In the genomic region with DNA sequence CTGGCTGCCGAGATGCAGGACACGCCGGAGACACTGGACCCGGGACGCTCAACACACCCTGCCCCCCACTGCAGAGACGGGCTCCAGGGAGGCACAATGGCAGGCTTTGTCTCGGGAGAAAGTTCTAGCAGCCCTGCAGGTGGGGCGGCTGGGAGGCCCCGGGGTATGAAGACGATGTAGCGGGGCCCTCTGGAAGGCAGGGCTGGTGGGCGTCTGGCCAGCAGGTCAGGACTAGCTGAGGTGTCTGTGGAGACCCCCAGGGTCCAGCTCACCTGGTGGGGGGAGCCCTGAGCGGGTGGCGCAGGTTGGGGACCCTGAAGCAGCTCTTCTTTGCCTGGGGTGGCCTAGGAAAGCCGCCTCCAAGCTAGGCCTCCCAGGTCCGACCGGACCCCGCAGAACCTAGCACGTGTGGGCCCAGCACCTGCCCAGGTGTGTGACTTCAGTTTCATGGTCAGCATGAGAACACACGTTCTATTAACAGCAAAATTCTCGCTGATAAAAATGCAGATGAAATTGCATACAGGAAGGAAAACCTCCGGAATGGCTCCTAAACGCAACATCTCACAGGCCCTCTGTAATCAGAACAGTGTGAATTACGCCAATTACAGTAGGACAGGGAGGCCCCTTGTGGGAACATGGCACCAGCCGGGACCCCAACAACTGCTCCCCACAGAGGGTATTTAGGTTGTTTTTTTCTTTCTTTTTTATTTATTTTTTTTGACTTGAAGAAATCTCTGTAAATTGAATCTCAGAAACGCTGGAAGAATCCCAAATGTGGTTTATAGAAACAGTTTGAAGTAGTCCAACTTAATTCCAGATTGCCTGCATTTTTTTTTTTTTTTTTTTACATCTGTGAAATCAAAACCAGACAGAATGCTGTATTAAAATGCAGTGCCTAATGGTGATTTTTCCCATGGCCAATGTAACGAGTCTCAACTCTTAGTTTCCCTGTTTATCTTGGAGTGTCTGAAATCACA, we compare ENCODE assay signal across 8 cellular contexts.
A peak's percentile ranks its signal among the peaks of the same experiment; 100 is the strongest.
DNase-seq lines count a peak whose midpoint lies in the region; ATAC-seq and TF ChIP-seq lines count a peak whose summit lies in the region.
"Not testable (repeated sequence)": the region's sequence is repeated elsewhere in the genome, so short reads cannot be mapped to it uniquely, and the experiment has no call there.

No MANE protein-coding gene starts in this region.

- peak overlapping the region; percentile 8 to 97 for H4K8ac ChIP-seq in IMR-90 (ENCODE audit: low read depth in 2 of 2, low read length in 2 of 2)

- no CpG with 5 or more reads among the region's 27 CpGs for WGBS in IMR-90 (ENCODE audit: extremely low coverage in 2 of 2, insufficient read length in 1 of 2), 2 experiments
- WGBS in sigmoid colon, 2 donors: 77 to 83% methylated on average over 21 to 22 of the region's 27 CpGs
- whole genome bisulfite sequencing in aorta, 2 donors: 75 to 88% methylated on average over 13 to 23 of the region's 27 CpGs

- H2AK5ac ChIP-seq in IMR-90 (ENCODE audit: low read depth, low read length): peak overlapping the region; percentile 96

- H4K5ac ChIP-seq in IMR-90 (ENCODE audit: low read depth, low read length): peak overlapping the region; percentile 99

- TF ChIP-seq POLR2A in IMR-90 (IDR thresholded peaks at IDR 0.05; ENCODE audit: low read depth, low read length); sigmoid colon (IDR thresholded peaks at IDR 0.05): not testable (repeated sequence)

- CTCF ChIA-PET in IMR-90 (lab: Yijun Ruan, JAX): not testable (repeated sequence)

- H3K9me3 ChIP-seq in IMR-90 (ENCODE audit: control insufficient read depth, insufficient read depth, low read length): peaks cover 27% of the 10 kb centered on the region
- H3K9me3 ChIP-seq in right atrium auricular region; sigmoid colon; aorta (ENCODE audit: control insufficient read depth, low read length): not testable (repeated sequence)

- in situ Hi-C loops in IMR-90 (cut with MboI; ENCODE audit: low sequenced_read_pairs); astrocyte of the cerebellum (cut with HindIII; ENCODE audit: low sequenced_read_pairs): not testable (repeated sequence)

- peak overlapping the region; percentile 95 for H3K23ac ChIP-seq in IMR-90 (ENCODE audit: low read depth, low read length)

- H3K4me1 ChIP-seq in IMR-90 (ENCODE audit: control insufficient read depth, insufficient read depth, low read length): peaks cover 20% of the 10 kb centered on the region
- H3K4me1 ChIP-seq in right atrium auricular region; aorta (ENCODE audit: control insufficient read depth in 1 of 2, insufficient read depth in 2 of 2, low read length in 2 of 2): not testable (repeated sequence)
- peaks cover 0 to 13% (median 9%) of the 10 kb centered on the region in 4 donors for H3K4me1 ChIP-seq in sigmoid colon

- not testable (repeated sequence) for BruUV-seq in IMR-90 (replicated peaks; lab: Mats Ljungman, UMichigan)

- TF ChIP-seq CTCF in AG10803 (conservative IDR thresholded peaks at IDR 0.05; ENCODE audit: low read length); IMR-90 (conservative IDR thresholded peaks at IDR 0.05; ENCODE audit: low read depth, low read length); astrocyte of the cerebellum (IDR thresholded peaks at IDR 0.05; ENCODE audit: low read depth, low read length, missing control alignments); fibroblast of pulmonary artery (IDR thresholded peaks at IDR 0.05; ENCODE audit: low read length, missing control alignments); right atrium auricular region (IDR thresholded peaks at IDR 0.05); sigmoid colon (IDR thresholded peaks at IDR 0.05): not testable (repeated sequence)

- H2BK120ac ChIP-seq in IMR-90 (ENCODE audit: low read depth, low read length): peak overlapping the region; percentile 79

- peaks cover 14 to 26% of the 10 kb centered on the region in 2 experiments for H3K79me1 ChIP-seq in IMR-90 (ENCODE audit: low read depth in 1 of 2, low read length in 2 of 2)

- H2AK9ac ChIP-seq in IMR-90 (replicated peaks; ENCODE audit: low read depth, low read length, poor library complexity): peak overlapping the region; percentile 38

- TF ChIP-seq EP300 in sigmoid colon (IDR thresholded peaks at IDR 0.05): not testable (repeated sequence)

- dilution Hi-C loops in IMR-90 (cut with HindIII; ENCODE audit: low sequenced_read_pairs, unreplicated experiment): not testable (repeated sequence)

- H3K9ac ChIP-seq in IMR-90 (ENCODE audit: low read depth, low read length): peak overlapping the region; percentile 80

- H3K9me1 ChIP-seq in IMR-90 (ENCODE audit: insufficient read depth, low read length): peaks cover 12% of the 10 kb centered on the region

- H4K91ac ChIP-seq in IMR-90 (ENCODE audit: insufficient read depth, low read depth, low read length): peak overlapping the region; percentile 93

- H2BK20ac ChIP-seq in IMR-90 (ENCODE audit: low read depth, low read length): peak overlapping the region; percentile 90

- H3K4ac ChIP-seq in IMR-90 (ENCODE audit: low read depth, low read length): peak overlapping the region; percentile 95

- DNase-seq in AG10803 (ENCODE audit: low read depth) (peak; percentile 76), IMR-90 (peak; percentile 73), astrocyte of the cerebellum (ENCODE audit: low read depth) (peak; percentile 84), dedifferentiated amniotic fluid mesenchymal stem cell (ENCODE audit: extremely low spot score) (peak; percentile 60), fibroblast of pulmonary artery (ENCODE audit: low read depth) (peak; percentile 13), right atrium auricular region (ENCODE audit: low spot score) (peak; percentile 30), sigmoid colon (peak; percentile 48)
- not testable (repeated sequence) for DNase-seq in aorta

- intact Hi-C loops in IMR-90 (cut with micrococcal nuclease); sigmoid colon (cut with DNase I); aorta (cut with DNase I): not testable (repeated sequence)

- H2BK5ac ChIP-seq in IMR-90 (ENCODE audit: low read depth, low read length, poor library complexity, severe bottlenecking): peak overlapping the region; percentile 82

- not testable (repeated sequence) for H3K4me3 ChIP-seq in AG10803 (ENCODE audit: low read length); IMR-90 (ENCODE audit: insufficient read depth, low read depth, low read length); astrocyte of the cerebellum (ENCODE audit: low read depth, low read length); fibroblast of pulmonary artery (replicated peaks; ENCODE audit: low read depth, low read length); right atrium auricular region; aorta (ENCODE audit: low read length in 2 of 2)
- peak overlapping the region in 1 of 4 donors; percentile 25 for H3K4me3 ChIP-seq in sigmoid colon

- ATAC-seq in IMR-90 (ENCODE audit: low read depth): not testable (repeated sequence)
- peak; percentile 63 for ATAC-seq in aorta (ENCODE audit: low FRiP score)

- not testable (repeated sequence) for TF ChIP-seq RAD21 in IMR-90 (IDR thresholded peaks at IDR 0.05; ENCODE audit: low read length)

- peaks cover 14% of the 10 kb centered on the region for H3K36me3 ChIP-seq in IMR-90 (ENCODE audit: control insufficient read depth, insufficient read depth, low read length)
- H3K36me3 ChIP-seq in right atrium auricular region; sigmoid colon; aorta (ENCODE audit: control insufficient read depth in 1 of 2, insufficient read depth in 2 of 2, low read length in 1 of 2): not testable (repeated sequence)

- H3K14ac ChIP-seq in IMR-90 (replicated peaks; ENCODE audit: low read depth, low read length): peak overlapping the region; percentile 96

- H2AFZ ChIP-seq in IMR-90 (replicated peaks; ENCODE audit: low read length, poor library complexity): not testable (repeated sequence)

- H4K20me1 ChIP-seq in IMR-90 (ENCODE audit: insufficient read depth, low read length): not testable (repeated sequence)

- POLR2A ChIA-PET in IMR-90 (lab: Charles Lee; ENCODE audit: unreplicated experiment): interaction anchor here (0.6 kb wide), 1 partner anchor 147 kb away, joined by 3 read pairs; no protein-coding TSS in a partner anchor

- peak overlapping the region; percentile 64 for H3K4me2 ChIP-seq in IMR-90 (ENCODE audit: low read depth, low read length)

- H3K56ac ChIP-seq in IMR-90 (ENCODE audit: extremely low read depth, insufficient read depth, low read length): peak overlapping the region; percentile 66

- not testable (repeated sequence) for H3K27me3 ChIP-seq in IMR-90 (ENCODE audit: control insufficient read depth, insufficient read depth, low read length); right atrium auricular region; sigmoid colon; aorta (ENCODE audit: control insufficient read depth in 1 of 2, insufficient read depth in 2 of 2, low read length in 1 of 2)

- H3K27ac ChIP-seq in IMR-90 (ENCODE audit: insufficient read depth, low read length): peak overlapping the region; percentile 93
- not testable (repeated sequence) for H3K27ac ChIP-seq in right atrium auricular region; sigmoid colon; aorta (ENCODE audit: low read depth in 1 of 2, low read length in 2 of 2)

- peak overlapping the region; percentile 75 for H2BK15ac ChIP-seq in IMR-90 (ENCODE audit: low read depth, low read length)

- peak overlapping the region; percentile 99 for H3K18ac ChIP-seq in IMR-90 (ENCODE audit: low read depth, low read length)
